In genomic region chr16:89550421-89550988, GRCh38 we compare ENCODE assay signal across 26 cellular contexts. TPM values are rescaled to one million over a fixed set of nuclear protein-coding genes. Genes with fewer than 3 reads are reported as not detected.
"Had no signal": no experiment of that assay in that cellular context is flagged by ENCODE, and none has a peak within 500 bp of the region (broad histone marks: within the 10 kb centered on the region; RNA-seq: fewer than 3 reads in every experiment).

No MANE protein-coding gene starts in this region.

- H3K4me1 Mint-ChIP-seq: mesothelial cell of epicardium had no signal

- H3K27ac ChIP-seq: body of pancreas, left ventricle myocardium inferior, neutrophil, ovary, prostate gland, testis, vagina, VCaP had no signal

- H3K4me1 ChIP-seq: body of pancreas, left ventricle myocardium inferior, prostate gland, testis, vagina had no signal

- ATAC-seq: activated CD4-positive, CD25-positive, alpha-beta regulatory T cell treated with anti-CD3 and anti-CD28 coated beads, Interleukin-2, amount 50 U/mL, for 24 hours; activated CD8-positive, alpha-beta T cell treated with anti-CD3 and anti-CD28 coated beads, Interleukin-2, amount 10 ng/mL, durations not matched to agents 7 days and 5 days; body of pancreas had no signal

- H3K9me3 Mint-ChIP-seq: activated CD4-positive, alpha-beta T cell treated with anti-CD3 and anti-CD28 coated beads, Interleukin-2, amount 10 ng/mL, durations not matched to agents 7 days and 5 days; activated T-helper 2 cell treated with anti-CD3 and anti-CD28 coated beads, Interferon-gamma antibody, Interleukin-2, Interleukin-4, amounts not matched to agents 10 μg/mL and 5 μg/mL and 100 μg/mL, durations not matched to agents 14 hours and 24 hours and 36 hours; dendritic cell treated with granulocyte-macrophage colony-stimulating factor and Interleukin-4, amounts not matched to agents 40 ng/mL and 50 ng/mL, for 4 days; mesothelial cell of epicardium; natural killer cell treated with Interleukin-12 subunit alpha and Interleukin-12 subunit beta and Interleukin-15 and Interleukin-18, amount 100 ng/mL, for 72 hours had no signal

- H3K9me3 ChIP-seq: body of pancreas, left ventricle myocardium inferior, neutrophil, ovary, prostate gland, spleen, testis, vagina had no signal

- H3K27me3 Mint-ChIP-seq: activated CD4-positive, alpha-beta T cell treated with anti-CD3 and anti-CD28 coated beads, Interleukin-2, amount 10 ng/mL, durations not matched to agents 7 days and 5 days; dendritic cell treated with granulocyte-macrophage colony-stimulating factor and Interleukin-4, amounts not matched to agents 40 ng/mL and 50 ng/mL, for 4 days; natural killer cell treated with Interleukin-12 subunit alpha and Interleukin-12 subunit beta and Interleukin-15 and Interleukin-18, amount 100 ng/mL, for 72 hours had no signal

- H3K36me3 ChIP-seq: ovary had no signal

- H3K27me3 ChIP-seq: body of pancreas, neutrophil, ovary, spleen, testis, vagina had no signal

- H3K4me3 ChIP-seq: body of pancreas, left ventricle myocardium inferior, ovary, prostate gland, spleen, testis, vagina had no signal

- H3K27ac Mint-ChIP-seq: activated T-helper 2 cell treated with anti-CD3 and anti-CD28 coated beads, Interferon-gamma antibody, Interleukin-2, Interleukin-4, amounts not matched to agents 10 μg/mL and 5 μg/mL and 100 μg/mL, durations not matched to agents 14 hours and 24 hours and 36 hours; dendritic cell treated with granulocyte-macrophage colony-stimulating factor and Interleukin-4, amounts not matched to agents 40 ng/mL and 50 ng/mL, for 4 days; mesothelial cell of epicardium; natural killer cell treated with Interleukin-12 subunit alpha and Interleukin-12 subunit beta and Interleukin-15 and Interleukin-18, amount 100 ng/mL, for 72 hours had no signal

- DNase-seq: activated CD4-positive, alpha-beta T cell treated with anti-CD3 and anti-CD28 coated beads, Interleukin-2, amount 10 ng/mL, durations not matched to agents 7 days and 5 days; activated CD8-positive, alpha-beta T cell treated with anti-CD3 and anti-CD28 coated beads, Interleukin-2, amount 10 ng/mL, durations not matched to agents 7 days and 5 days; activated naive CD4-positive, alpha-beta T cell treated with Interleukin-2 at 50 U/mL for 16 hours; activated T-cell treated with anti-CD3 and anti-CD28 coated beads, Interleukin-2, amount 50 U/mL, for 1 hour; body of pancreas; effector CD8-positive, alpha-beta T cell; erythroblast; foreskin melanocyte; hippocampal formation; left ventricle myocardium inferior; ovary; spleen; stimulated activated CD4-positive, alpha-beta T cell treated with anti-CD3 and anti-CD28 coated beads, Interleukin-4, amount 100 ng/mL, for 1 hour; stimulated activated naive CD4-positive, alpha-beta T cell; testis; trophoblast cell had no signal

- H3K4me3 Mint-ChIP-seq: activated CD4-positive, alpha-beta T cell treated with anti-CD3 and anti-CD28 coated beads, Interleukin-2, amount 10 ng/mL, durations not matched to agents 7 days and 5 days; activated CD8-positive, alpha-beta T cell treated with anti-CD3 and anti-CD28 coated beads, Interleukin-2, amount 10 ng/mL, durations not matched to agents 7 days and 5 days; dendritic cell treated with granulocyte-macrophage colony-stimulating factor and Interleukin-4, amounts not matched to agents 40 ng/mL and 50 ng/mL, for 4 days; mesothelial cell of epicardium; natural killer cell treated with Interleukin-12 subunit alpha and Interleukin-12 subunit beta and Interleukin-15 and Interleukin-18, amount 100 ng/mL, for 72 hours had no signal

- H3K36me3 Mint-ChIP-seq: natural killer cell treated with Interleukin-12 subunit alpha and Interleukin-12 subunit beta and Interleukin-15 and Interleukin-18, amount 100 ng/mL, for 72 hours had no signal

RNA-seq across cellular contexts. Expression of gene CPNE7, which starts 25.1 kb away (rescaled TPM):
- total RNA-seq: cardiac septum, left ventricle myocardium inferior had no signal
